1 cellular context compared by ENCODE assay signal in genomic region chr14:75511201-75511600, GRCh38.
TF ChIP-seq lines count a peak whose summit lies in the region.

No MANE protein-coding gene starts in this region.

TF ChIP-seq in GM12878, 131 proteins besides CTCF, POLR2A, EP300 and RAD21:
- TF ChIP-seq STAT1 (conservative IDR thresholded peaks at IDR 0.05) (no peak), RCOR1 (conservative IDR thresholded peaks at IDR 0.05; ENCODE audit: low read depth, low read length) (no peak), MTA3 (IDR thresholded peaks at IDR 0.05; ENCODE audit: borderline replicate concordance, low read length) (no peak), RELB (IDR thresholded peaks at IDR 0.05; ENCODE audit: low read depth) (0 out of 2 replicates have a peak, but pooled peaks have one; percentile 12), JUNB (IDR thresholded peaks at IDR 0.05) (peak; percentile 21; the same call in 1 of the 2 replicates), CBX5 (IDR thresholded peaks at IDR 0.05; ENCODE audit: low read depth) (peak; percentile 81; the same call in 1 of the 2 replicates), E2F8 (IDR thresholded peaks at IDR 0.05; ENCODE audit: low read depth, partially characterized antibody) (no peak), BCL3 (IDR thresholded peaks at IDR 0.05; ENCODE audit: borderline replicate concordance, insufficient read depth, low read depth, low read length, poor library complexity, severe bottlenecking) (no peak), SREBF2 (IDR thresholded peaks at IDR 0.05; ENCODE audit: low read length) (no peak), MEF2A (IDR thresholded peaks at IDR 0.05; ENCODE audit: insufficient read depth, low read depth, low read length) (0 out of 2 replicates have a peak, but pooled peaks have one; percentile 25), TCF7 (IDR thresholded peaks at IDR 0.05; ENCODE audit: borderline replicate concordance) (no peak)
